8 cellular contexts compared by ENCODE assay signal in genomic region chr6:1609662-1610496, GRCh38. TPM values are rescaled to one million over a fixed set of nuclear protein-coding genes. Genes with fewer than 3 reads are reported as not detected.
A peak's percentile ranks its signal among the peaks of the same experiment; 100 is the strongest.
DNase-seq lines count a peak whose midpoint lies in the region; ATAC-seq, FAIRE-seq and TF ChIP-seq lines count a peak whose summit lies in the region.

TSS of gene FOXC1 (plus strand) at chr6:1609915. CDS start at chr6:1610446, 531 bp downstream.

- H3K9ac ChIP-seq in SK-N-SH = peak within 1 kb of the TSS; percentile 69

- under 1% methylated on average over 20 of the region's 115 CpGs for WGBS in SK-N-SH (ENCODE audit: low lambda C conversion rate)

- H3K27me3 ChIP-seq in SK-N-SH (ENCODE audit: insufficient read depth) = no peaks in the 10 kb centered on the region

- peaks cover 0 to 6% of the 10 kb centered on the region in 2 experiments; a peak in 1 of 4 replicates for H3K4me1 ChIP-seq in SK-N-SH (ENCODE audit: control insufficient read depth in 1 of 2, insufficient read depth in 2 of 2, low read depth in 1 of 2, low read length in 1 of 2)

- H4K20me1 ChIP-seq in SK-N-SH (ENCODE audit: insufficient read depth) = peaks cover 17% of the 10 kb centered on the region; the same call in 1 of the 2 replicates

- no TSS peak for BruUV-seq in Calu3 (replicated peaks; lab: Mats Ljungman, UMichigan)

- H2AFZ ChIP-seq in SK-N-SH (ENCODE audit: low read depth) = peak within 1 kb of the TSS; percentile 87

- H3K9me2 ChIP-seq in SK-N-SH = no peaks in the 10 kb centered on the region

- FAIRE-seq in GM19239 (lab: Jason Lieb, UNC) = peak; percentile 68

- POLR2A ChIA-PET in SK-N-SH (lab: Yijun Ruan, JAX) = interaction anchor here (0.6 kb wide), 1 partner anchor 75 kb away, joined by 4 read pairs; no protein-coding TSS in a partner anchor

- DNase-seq in Calu3 (peak; percentile 90), GM19239 (ENCODE audit: insufficient read length, low spot score) (peak; percentile 96), HT1080 (ENCODE audit: low read depth) (peak; percentile 94), SK-N-SH (peak; percentile 97), cortex of kidney (lab: John Stamatoyannopoulos, UW) (peak; percentile 62), left kidney (ENCODE audit: low read depth, low spot score) (peak; percentile 97)
- no peak for DNase-seq in stimulated activated naive B cell treated with anti-CD40 and anti-IgM and Interleukin-4, amounts not matched to agents 10 μg/mL and 1 μg/mL and 100 μg/mL, for 72 hours

- peaks cover 12% of the 10 kb centered on the region for H3K27me3 Mint-ChIP-seq in Calu3 (ENCODE audit: unreplicated experiment)
- H3K27me3 Mint-ChIP-seq in stimulated activated naive B cell treated with anti-CD40 and anti-IgM and Interleukin-4, amounts not matched to agents 10 μg/mL and 1 μg/mL and 100 μg/mL, for 72 hours = peaks cover 47 to 52% of the 10 kb centered on the region in 2 donors

- no peak for TF ChIP-seq EP300 in SK-N-SH (IDR thresholded peaks at IDR 0.05; ENCODE audit: borderline replicate concordance in 1 of 2, low read depth in 1 of 2, low read length in 1 of 2)

- peak; percentile 54 to 67 for ATAC-seq in stimulated activated naive B cell treated with anti-CD40 and anti-IgM and Interleukin-4, amounts not matched to agents 10 μg/mL and 1 μg/mL and 100 μg/mL, for 72 hours (replicated peaks)
- ATAC-seq in GM18870 (IDR thresholded peaks at IDR 0.05; ENCODE audit: unreplicated experiment) = no peak

- peak within 1 kb of the TSS; percentile 50 for H3K27ac Mint-ChIP-seq in Calu3 (ENCODE audit: unreplicated experiment)
- peak within 1 kb of the TSS; percentile 90 for H3K27ac Mint-ChIP-seq in stimulated activated naive B cell treated with anti-CD40 and anti-IgM and Interleukin-4, amounts not matched to agents 10 μg/mL and 1 μg/mL and 100 μg/mL, for 72 hours

- peak within 1 kb of the TSS; percentile 80 for H3K4me3 Mint-ChIP-seq in Calu3 (ENCODE audit: low read depth, unreplicated experiment)
- H3K4me3 Mint-ChIP-seq in stimulated activated naive B cell treated with anti-CD40 and anti-IgM and Interleukin-4, amounts not matched to agents 10 μg/mL and 1 μg/mL and 100 μg/mL, for 72 hours = peak within 1 kb of the TSS; percentile 82 to 83

- peaks cover 42% of the 10 kb centered on the region for H3K79me2 ChIP-seq in SK-N-SH (ENCODE audit: insufficient read depth)

- TF ChIP-seq RAD21 in SK-N-SH (IDR thresholded peaks at IDR 0.05; ENCODE audit: low read length) = no peak

- peaks cover 0 to 2% of the 10 kb centered on the region in 2 experiments for H3K36me3 ChIP-seq in SK-N-SH (replicated peaks in 1 of 2; ENCODE audit: control insufficient read depth in 1 of 2, insufficient read depth in 2 of 2, low read length in 1 of 2)

- peaks cover 8% of the 10 kb centered on the region for H3K4me1 Mint-ChIP-seq in Calu3 (ENCODE audit: low read depth, unreplicated experiment)
- peaks cover 37 to 50% of the 10 kb centered on the region in 2 donors for H3K4me1 Mint-ChIP-seq in stimulated activated naive B cell treated with anti-CD40 and anti-IgM and Interleukin-4, amounts not matched to agents 10 μg/mL and 1 μg/mL and 100 μg/mL, for 72 hours

- peak within 1 kb of the TSS; percentile 72 to 90 for H3K27ac ChIP-seq in SK-N-SH (ENCODE audit: low read depth in 2 of 2, low read length in 1 of 2)

- H3K9me3 ChIP-seq in SK-N-SH = no peaks in the 10 kb centered on the region

- H3K9me3 Mint-ChIP-seq in Calu3 (ENCODE audit: low read depth, unreplicated experiment) = no peaks in the 10 kb centered on the region
- H3K9me3 Mint-ChIP-seq in stimulated activated naive B cell treated with anti-CD40 and anti-IgM and Interleukin-4, amounts not matched to agents 10 μg/mL and 1 μg/mL and 100 μg/mL, for 72 hours = no peaks in the 10 kb centered on the region

- peaks cover 15% of the 10 kb centered on the region for H3F3A ChIP-seq in SK-N-SH (replicated peaks; ENCODE audit: insufficient read depth)

- intact Hi-C loops in Calu3 (cut with micrococcal nuclease; ENCODE audit: unreplicated experiment) = loop anchor here (5.0 kb wide), 2 partner anchors 77 to 152 kb away; no protein-coding TSS in a partner anchor

- H3K36me3 Mint-ChIP-seq in Calu3 (ENCODE audit: insufficient read depth, unreplicated experiment) = peaks cover 67% of the 10 kb centered on the region
- H3K36me3 Mint-ChIP-seq in stimulated activated naive B cell treated with anti-CD40 and anti-IgM and Interleukin-4, amounts not matched to agents 10 μg/mL and 1 μg/mL and 100 μg/mL, for 72 hours = peaks cover 2 to 5% of the 10 kb centered on the region in 2 donors

- CTCF ChIA-PET in Calu3 (lab: Charles Lee) = interaction anchor here (0.6 kb wide), 1 partner anchor 236 kb away, joined by 3 read pairs; no protein-coding TSS in a partner anchor
- CTCF ChIA-PET in SK-N-SH (lab: Yijun Ruan, JAX) = interaction anchor here (1.0 to 3.1 kb wide), 7 partner anchors 14 to 744 kb away, joined by 3 to 22 read pairs (median 4); no protein-coding TSS in a partner anchor

- no peak for TF ChIP-seq CTCF in Calu3 (IDR thresholded peaks at IDR 0.05; ENCODE audit: unreplicated experiment)
- no peak for TF ChIP-seq CTCF in SK-N-SH (IDR thresholded peaks at IDR 0.05)

- H3K4me3 ChIP-seq in SK-N-SH (ENCODE audit: low read depth in 2 of 2, low read length in 1 of 2) = peak within 1 kb of the TSS; percentile 70 to 79

- H3K4me2 ChIP-seq in SK-N-SH = peak within 1 kb of the TSS; percentile 94

TF ChIP-seq in SK-N-SH, 30 proteins besides CTCF, POLR2A, EP300 and RAD21 (continues in another document):
- no peak for TF ChIP-seq USF1 (IDR thresholded peaks at IDR 0.05; ENCODE audit: borderline replicate concordance, low read depth)
- no peak for TF ChIP-seq ZBTB33 (IDR thresholded peaks at IDR 0.05; ENCODE audit: borderline replicate concordance, low read depth)
- no peak for TF ChIP-seq NRF1 (IDR thresholded peaks at IDR 0.05; ENCODE audit: low read depth, low read length)
- no peak for TF ChIP-seq REST (IDR thresholded peaks at IDR 0.05; ENCODE audit: low read depth, low read length)
- TF ChIP-seq POLR2AphosphoS5 (IDR thresholded peaks at IDR 0.05; ENCODE audit: low read depth, low read length) = peak; percentile 93
- TF ChIP-seq SMC3 (IDR thresholded peaks at IDR 0.05; ENCODE audit: low read depth, low read length) = no peak
- TF ChIP-seq SIN3A (IDR thresholded peaks at IDR 0.05; ENCODE audit: borderline replicate concordance, low read depth, low read length) = peak; percentile 38; the same call in 1 of the 2 replicates
- TF ChIP-seq MEF2A (IDR thresholded peaks at IDR 0.05; ENCODE audit: borderline replicate concordance, low read depth) = no peak
- no peak for TF ChIP-seq JUND (IDR thresholded peaks at IDR 0.05)
- TF ChIP-seq RXRA (IDR thresholded peaks at IDR 0.05; ENCODE audit: borderline replicate concordance, low read depth) = no peak
- TF ChIP-seq NFIC (IDR thresholded peaks at IDR 0.05; ENCODE audit: borderline replicate concordance) = no peak

RNA-seq across cellular contexts. Expression of gene FOXC1, which starts in this region (rescaled TPM):
- total RNA-seq in Calu3 (2022) = 12.3 and 16.5 TPM in 2 replicates
- 6.5 and 10.3 TPM in 2 replicates for total RNA-seq in HT1080 (2014; rRNA removed; shearing (Covaris generic))
- 13.6 and 15.4 TPM in 2 replicates for polyA plus RNA-seq in HT1080 (2015; cell fraction: cytosol; rRNA removed)
- polyA plus RNA-seq in HT1080 (2015; cell fraction: nucleus; rRNA removed) = 17.0 and 19.6 TPM in 2 replicates
- 3.6 and 4.3 TPM in 2 replicates for polyA plus RNA-seq in SK-N-SH (2012; rRNA removed)
- 4.3 TPM in 2 replicates for polyA plus RNA-seq in SK-N-SH (2012; cell fraction: cytosol; rRNA removed)
- 5.0 and 5.6 TPM in 2 replicates for polyA plus RNA-seq in SK-N-SH (2012; cell fraction: nucleus; rRNA removed)
